In genomic region chr4:122874194-122874593, GRCh38 we compare ENCODE assay signal across 13 cellular contexts. TPM values are rescaled to one million over a fixed set of nuclear protein-coding genes. Genes with fewer than 3 reads are reported as not detected.
A peak's percentile ranks its signal among the peaks of the same experiment; 100 is the strongest.
DNase-seq lines count a peak whose midpoint lies in the region; ATAC-seq and TF ChIP-seq lines count a peak whose summit lies in the region.
"Had no signal": no experiment of that assay in that cellular context is flagged by ENCODE, and none has a peak within 500 bp of the region (broad histone marks: within the 10 kb centered on the region; RNA-seq: fewer than 3 reads in every experiment).

No MANE protein-coding gene starts in this region.

- POLR2A ChIA-PET in AG04450 (lab: Yijun Ruan, JAX) = interaction anchor here (0.7 to 1.2 kb wide), 2 partner anchors 109 to 209 kb away, joined by 3 read pairs; no protein-coding TSS in a partner anchor

- DNase-seq in AG04450 (ENCODE audit: low read depth, low spot score) (peak; percentile 51), M059J (ENCODE audit: low read depth) (peak; percentile 74), brain microvascular endothelial cell (peak; percentile 72), kidney glomerular epithelial cell (lab: John Stamatoyannopoulos, UW) (peak; percentile 88), NCI-H526 treated with DMSO at 0.1 percent for 48 hours (lab: John Stamatoyannopoulos, UW) (no peak), GM10266 (ENCODE audit: extremely low spot score) (no peak), GM19238 (ENCODE audit: insufficient read length, low spot score) (no peak)
- DNase-seq: activated CD4-positive, alpha-beta memory T cell treated with anti-CD3 and anti-CD28 coated beads, Interleukin-2, amount 10 ng/mL, durations not matched to agents 7 days and 5 days; small intestine had no signal

- no peaks in the 10 kb centered on the region for H3K9me3 ChIP-seq in AG04450 (ENCODE audit: control insufficient read depth, insufficient read depth, low read length)
- H3K9me3 ChIP-seq: BLaER1, esophagus muscularis mucosa had no signal

- H3K36me3 ChIP-seq in brain microvascular endothelial cell (replicated peaks) = peaks cover 4% of the 10 kb centered on the region
- H3K36me3 ChIP-seq: BLaER1 had no signal

- ATAC-seq in HG02678 (IDR thresholded peaks at IDR 0.05; ENCODE audit: unreplicated experiment) = no peak
- ATAC-seq: activated naive CD4-positive, alpha-beta T cell treated with anti-CD3 and anti-CD28 coated beads, Interleukin-2, amount 50 U/mL, for 72 hours had no signal

- CTCF ChIA-PET in AG04450 (lab: Charles Lee) = interaction anchor here (0.8 to 1.1 kb wide), 2 partner anchors 18 to 116 kb away, joined by 3 read pairs; no protein-coding TSS in a partner anchor

- TF ChIP-seq CTCF in AG04450 (IDR thresholded peaks at IDR 0.05; ENCODE audit: low read depth, low read length) = no peak
- TF ChIP-seq CTCF in brain microvascular endothelial cell (IDR thresholded peaks at IDR 0.05; ENCODE audit: low read depth, low read length, missing control alignments) = no peak
- no peak for TF ChIP-seq CTCF in GM10266 (IDR thresholded peaks at IDR 0.05; ENCODE audit: control insufficient read depth, insufficient read depth, low read depth, missing control alignments)

- H3K27ac ChIP-seq in AG04450 (ENCODE audit: low read depth, low read length) (no peak overlapping the region), brain microvascular endothelial cell (peak overlapping the region; percentile 77)
- H3K27ac ChIP-seq: BLaER1, esophagus muscularis mucosa had no signal

- in situ Hi-C loops in brain microvascular endothelial cell (cut with HindIII; ENCODE audit: low pct_ligation_motif_present, low sequenced_read_pairs) = no loop called here

- H3K4me3 ChIP-seq in AG04450 (ENCODE audit: low read depth, low read length) (no peak overlapping the region), brain microvascular endothelial cell (ENCODE audit: low read depth, low read length) (peak overlapping the region; percentile 3)
- H3K4me3 ChIP-seq: BLaER1, esophagus muscularis mucosa had no signal

- H3K27me3 ChIP-seq in AG04450 (ENCODE audit: control insufficient read depth, insufficient read depth, low read length) (no peaks in the 10 kb centered on the region), brain microvascular endothelial cell (replicated peaks) (no peaks in the 10 kb centered on the region)
- H3K27me3 ChIP-seq: BLaER1, esophagus muscularis mucosa had no signal

RNA-seq across cellular contexts. Expression of gene FGF2, which starts 47.6 kb away (rescaled TPM):
- polyA plus RNA-seq in AG04450 (2011; rRNA removed) = 18.4 and 25.1 TPM in 2 replicates
- 19.3 and 27.6 TPM in 2 replicates for polyA minus RNA-seq in AG04450 (2011; rRNA and poly(A)+ RNA removed)
- total RNA-seq in M059J (2014; rRNA removed; shearing (Covaris generic)) = 20.7 and 25.5 TPM in 2 replicates

RNA-seq across cellular contexts. Expression of gene NUDT6, which starts 48.2 kb away (rescaled TPM):
- polyA plus RNA-seq in AG04450 (2011; rRNA removed) = 5.1 and 5.9 TPM in 2 replicates
- polyA minus RNA-seq in AG04450 (2011; rRNA and poly(A)+ RNA removed) = 2.1 and 3.7 TPM in 2 replicates
- 9.7 and 11.0 TPM in 2 replicates for total RNA-seq in M059J (2014; rRNA removed; shearing (Covaris generic))

Comparison
In these comparisons a context has a peak if more than half of its experiments do, and no peak if none do; other contexts are left out.
1. DNase-seq: peak in AG04450 (single experiment), M059J (single experiment), brain microvascular endothelial cell (single experiment) and kidney glomerular epithelial cell (single experiment); none in NCI-H526 treated with DMSO at 0.1 percent for 48 hours (single experiment), GM10266 (single experiment) and GM19238 (single experiment).